8 cellular contexts compared by ENCODE assay signal in genomic region chr3:194690501-194691372, GRCh38. TPM values are rescaled to one million over a fixed set of nuclear protein-coding genes. Genes with fewer than 3 reads are reported as not detected.
DNase-seq lines count a peak whose midpoint lies in the region; ATAC-seq and TF ChIP-seq lines count a peak whose summit lies in the region.

No MANE protein-coding gene starts in this region.

- no peaks in the 10 kb centered on the region for H3K36me3 Mint-ChIP-seq in activated naive CD4-positive, alpha-beta T cell treated with anti-CD3 and anti-CD28 coated beads, Interleukin-2, amount 50 U/mL, for 24 hours
- H3K36me3 Mint-ChIP-seq in activated naive CD4-positive, alpha-beta T cell treated with anti-CD3 and anti-CD28 coated beads for 36 hours (ENCODE audit: low read depth), result no peaks in the 10 kb centered on the region

- peak overlapping the region; percentile 9 for H3K27ac Mint-ChIP-seq in activated naive CD4-positive, alpha-beta T cell treated with anti-CD3 and anti-CD28 coated beads, Interleukin-2, amount 50 U/mL, for 24 hours
- H3K27ac Mint-ChIP-seq in activated naive CD4-positive, alpha-beta T cell treated with anti-CD3 and anti-CD28 coated beads for 36 hours, result no peak overlapping the region

- intact Hi-C loops in stomach (cut with DNase I; ENCODE audit: low total_unique reads), result loop anchor here (10.0 kb wide), 1 partner anchor 64 kb away; no protein-coding TSS in a partner anchor
- intact Hi-C loops in activated naive CD4-positive, alpha-beta T cell treated with anti-CD3 and anti-CD28 coated beads for 36 hours (cut with micrococcal nuclease), result no loop called here

- ATAC-seq in HG03439 (IDR thresholded peaks at IDR 0.05; ENCODE audit: unreplicated experiment), result no peak

- peaks cover 0 to 24% (median 7%) of the 10 kb centered on the region in 3 donors for H3K27me3 ChIP-seq in stomach

- H3K27ac ChIP-seq in stomach, result peak overlapping the region in 1 of 5 donors; percentile 29

- H3K9me3 ChIP-seq in stomach, result no peaks in the 10 kb centered on the region

- no peaks in the 10 kb centered on the region for H3K36me3 ChIP-seq in stomach

- TF ChIP-seq CTCF in fibroblast of mammary gland (conservative IDR thresholded peaks at IDR 0.05; ENCODE audit: control insufficient read depth, insufficient read depth, low read depth, low read length), result no peak
- no peak for TF ChIP-seq CTCF in stomach (IDR thresholded peaks at IDR 0.05)

- H3K4me3 Mint-ChIP-seq in activated naive CD4-positive, alpha-beta T cell treated with anti-CD3 and anti-CD28 coated beads, Interleukin-2, amount 50 U/mL, for 24 hours, result no peak overlapping the region
- H3K4me3 Mint-ChIP-seq in activated naive CD4-positive, alpha-beta T cell treated with anti-CD3 and anti-CD28 coated beads for 36 hours, result no peak overlapping the region

- DNase-seq in activated naive CD4-positive, alpha-beta T cell treated with anti-CD3 and anti-CD28 coated beads, Interleukin-2, amount 50 U/mL, for 16 hours, result no peak
- DNase-seq in NCI-H2196 treated with DMSO at 0.1 percent for 48 hours (lab: John Stamatoyannopoulos, UW; ENCODE audit: unreplicated experiment) (peak; percentile 86), fibroblast of mammary gland (ENCODE audit: low read depth) (peak; percentile 36), stomach (peak; percentile 9)
- DNase-seq in stimulated activated naive CD4-positive, alpha-beta T cell treated with Interleukin-2 at 50 U/mL for 16 hours (lab: John Stamatoyannopoulos, UW), result no peak
- DNase-seq in activated naive CD4-positive, alpha-beta T cell treated with anti-CD3 and anti-CD28 coated beads for 36 hours, result no peak

- peaks cover 6% of the 10 kb centered on the region for H3K27me3 Mint-ChIP-seq in activated naive CD4-positive, alpha-beta T cell treated with anti-CD3 and anti-CD28 coated beads, Interleukin-2, amount 50 U/mL, for 24 hours
- peaks cover 16% of the 10 kb centered on the region for H3K27me3 Mint-ChIP-seq in activated naive CD4-positive, alpha-beta T cell treated with anti-CD3 and anti-CD28 coated beads for 36 hours (ENCODE audit: low read depth)

- TF ChIP-seq EP300 in stomach (IDR thresholded peaks at IDR 0.05), result no peak

- H3K4me1 Mint-ChIP-seq in activated naive CD4-positive, alpha-beta T cell treated with anti-CD3 and anti-CD28 coated beads, Interleukin-2, amount 50 U/mL, for 24 hours, result peaks cover 34% of the 10 kb centered on the region
- peaks cover 30% of the 10 kb centered on the region for H3K4me1 Mint-ChIP-seq in activated naive CD4-positive, alpha-beta T cell treated with anti-CD3 and anti-CD28 coated beads for 36 hours (ENCODE audit: low read depth)

- no peaks in the 10 kb centered on the region for H3K9me3 Mint-ChIP-seq in activated naive CD4-positive, alpha-beta T cell treated with anti-CD3 and anti-CD28 coated beads, Interleukin-2, amount 50 U/mL, for 24 hours
- H3K9me3 Mint-ChIP-seq in activated naive CD4-positive, alpha-beta T cell treated with anti-CD3 and anti-CD28 coated beads for 36 hours, result no peaks in the 10 kb centered on the region

- WGBS in stomach, 5 donors, result 70 to 77% (median 74%) methylated on average over 8 of the region's 8 CpGs

- CTCF ChIA-PET in activated naive CD4-positive, alpha-beta T cell treated with anti-CD3 and anti-CD28 coated beads for 36 hours (lab: Charles Lee), result no interaction called here

- H3K4me3 ChIP-seq in fibroblast of mammary gland (ENCODE audit: control insufficient read depth, low read depth, low read length) (no peak overlapping the region), stomach (no peak overlapping the region)

- TF ChIP-seq POLR2A in stomach (IDR thresholded peaks at IDR 0.05), result no peak

- peaks cover 33 to 47% (median 37%) of the 10 kb centered on the region in 4 donors for H3K4me1 ChIP-seq in stomach

RNA-seq across cellular contexts. Expression of gene FAM43A, which starts 5.1 kb away (rescaled TPM):
- total RNA-seq in stomach, result 10 to 100 TPM in 2 of 5 donors, 1 to 10 TPM in 3; 1.3 to 42.0 (median 6.4) TPM
- 1 to 10 TPM; 2.7 to 5.4 (median 3.0) TPM for polyA plus RNA-seq in stomach
- total RNA-seq in activated naive CD4-positive, alpha-beta T cell treated with anti-CD3 and anti-CD28 coated beads for 36 hours, result 1 to 10 TPM; 1.4 to 1.6 TPM

RNA-seq across cellular contexts. Expression of gene LSG1, which starts 18.7 kb away (rescaled TPM):
- total RNA-seq in stomach, result 100 to 1,000 TPM in 2 of 5 donors, 10 to 100 TPM in 3; 18.7 to 240 (median 76.6) TPM
- 10 to 100 TPM in 1 of 3 donors, 1 to 10 TPM in 2; 7.2 to 14.2 (median 7.3) TPM for polyA plus RNA-seq in stomach
- 10 to 100 TPM; 26.4 to 27.0 TPM for total RNA-seq in activated naive CD4-positive, alpha-beta T cell treated with anti-CD3 and anti-CD28 coated beads for 36 hours

RNA-seq across cellular contexts. Expression of gene TMEM44, which starts 57.5 kb away (rescaled TPM):
- total RNA-seq in stomach, result 100 to 1,000 TPM in 1 of 5 donors, 10 to 100 TPM in 2, 1 to 10 TPM in 1, not detected in 1; 9.4 to 352 (median 16.3) TPM
- polyA plus RNA-seq in stomach, result 1 to 10 TPM; 4.4 to 9.1 (median 6.1) TPM
- 1 to 10 TPM in 1 of 2 experiments, under 1 TPM in 1; 0.93 to 1.7 TPM for total RNA-seq in activated naive CD4-positive, alpha-beta T cell treated with anti-CD3 and anti-CD28 coated beads for 36 hours

Comparison
In these comparisons a context has a peak if more than half of its experiments do, and no peak if none do; other contexts are left out.
1. DNase-seq: peak in NCI-H2196 treated with DMSO at 0.1 percent for 48 hours (single experiment), fibroblast of mammary gland (single experiment) and stomach (single experiment); none in activated naive CD4-positive, alpha-beta T cell treated with anti-CD3 and anti-CD28 coated beads, Interleukin-2, amount 50 U/mL, for 16 hours (single experiment), stimulated activated naive CD4-positive, alpha-beta T cell treated with Interleukin-2 at 50 U/mL for 16 hours (single experiment) and activated naive CD4-positive, alpha-beta T cell treated with anti-CD3 and anti-CD28 coated beads for 36 hours (single experiment).